Comparison of ENCODE assay signal across 9 cellular contexts in the genomic region with DNA sequence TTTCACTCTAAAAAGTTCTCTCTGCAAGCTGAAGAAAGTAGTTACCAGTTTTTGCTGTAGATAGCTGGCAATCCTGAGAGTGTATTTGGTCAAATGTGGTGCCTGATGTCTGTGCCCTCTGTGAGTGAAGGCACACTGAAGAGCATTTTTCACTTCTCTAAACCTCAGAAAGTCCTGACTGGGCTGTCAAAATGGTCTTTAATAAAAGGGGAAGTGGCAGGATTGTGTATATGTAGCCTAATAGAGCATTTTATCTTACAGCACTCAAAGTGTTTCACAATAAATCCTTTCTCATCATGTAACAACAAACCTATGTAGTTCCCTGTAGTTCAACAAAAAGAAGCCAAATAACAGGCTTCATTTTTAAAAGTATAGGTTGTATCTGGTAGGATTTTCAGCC.
DNase-seq lines count a peak whose midpoint lies in the region; ATAC-seq lines count a peak whose summit lies in the region.
"Had no signal": no experiment of that assay in that cellular context is flagged by ENCODE, and none has a peak within 500 bp of the region (broad histone marks: within the 10 kb centered on the region; RNA-seq: fewer than 3 reads in every experiment).

No MANE protein-coding gene starts in this region.

- peak; percentile 46 for DNase-seq in germinal center (ENCODE audit: low spot score)
- DNase-seq in activated effector memory CD4-positive, alpha-beta T cell treated with Interleukin-2 at 50 U/mL for 16 hours, result no peak
- DNase-seq in DMS53 (lab: John Stamatoyannopoulos, UW), result no peak
- no peak for DNase-seq in retina
- no peak for DNase-seq in stimulated activated CD4-positive, alpha-beta T cell treated with anti-CD3 and anti-CD28 coated beads, Interleukin-4, amount 100 ng/mL, for 4 hours
- DNase-seq: activated naive CD4-positive, alpha-beta T cell treated with anti-CD3 and anti-CD28 coated beads, Interleukin-2, amount 50 U/mL, for 16 hours had no signal

- ATAC-seq in GM18508 (IDR thresholded peaks at IDR 0.05; ENCODE audit: insufficient read depth, unreplicated experiment), result peak; percentile 95
- peak; percentile 97 for ATAC-seq in GM21717 (IDR thresholded peaks at IDR 0.05; ENCODE audit: unreplicated experiment)
- peak; percentile 86 for ATAC-seq in HG03558 (IDR thresholded peaks at IDR 0.05; ENCODE audit: extremely low read depth, unreplicated experiment)
